In genomic region chr1:30472526-30472925, GRCh38 we compare ENCODE assay signal across 19 cellular contexts.
"Had no signal": no experiment of that assay in that cellular context is flagged by ENCODE, and none has a peak within 500 bp of the region (broad histone marks: within the 10 kb centered on the region; RNA-seq: fewer than 3 reads in every experiment).

No MANE protein-coding gene starts in this region.

- H3K27ac ChIP-seq: coronary artery, esophagus squamous epithelium, gastroesophageal sphincter, lower lobe of right lung, neutrophil, ovary, SK-N-MC, tibial nerve had no signal

- H3K9me3 ChIP-seq: esophagus squamous epithelium, gastroesophageal sphincter, lower lobe of right lung, neutrophil, ovary, tibial nerve had no signal

- H3K27me3 Mint-ChIP-seq: activated CD4-positive, alpha-beta memory T cell treated with anti-CD3 and anti-CD28 coated beads, Interleukin-2, amount 10 ng/mL, durations not matched to agents 7 days and 5 days; activated naive CD8-positive, alpha-beta T cell treated with anti-CD3 and anti-CD28 coated beads for 36 hours had no signal

- H3K4me1 Mint-ChIP-seq: activated CD4-positive, alpha-beta memory T cell treated with anti-CD3 and anti-CD28 coated beads, Interleukin-2, amount 10 ng/mL, durations not matched to agents 7 days and 5 days; activated naive CD8-positive, alpha-beta T cell treated with anti-CD3 and anti-CD28 coated beads for 36 hours; activated T-helper 17 cell treated with anti-CD3 and anti-CD28 coated beads, Interleukin-2, amount 50 U/mL, for 72 hours; naive thymus-derived CD8-positive, alpha-beta T cell had no signal

- H3K4me3 Mint-ChIP-seq: activated CD4-positive, alpha-beta memory T cell treated with anti-CD3 and anti-CD28 coated beads, Interleukin-2, amount 10 ng/mL, durations not matched to agents 7 days and 5 days; activated naive CD8-positive, alpha-beta T cell treated with anti-CD3 and anti-CD28 coated beads for 36 hours; activated T-helper 17 cell treated with anti-CD3 and anti-CD28 coated beads, Interleukin-2, amount 50 U/mL, for 72 hours; naive thymus-derived CD8-positive, alpha-beta T cell; stimulated activated naive CD8-positive, alpha-beta T cell treated with anti-CD3 and anti-CD28 coated beads, Interleukin-15, Interleukin-2, amounts not matched to agents 100 ng/mL and 50 ng/mL, for 24 hours had no signal

- H3K4me3 ChIP-seq: coronary artery, esophagus squamous epithelium, gastroesophageal sphincter, lower lobe of right lung, ovary, SK-N-MC, tibial nerve had no signal

- H3K36me3 Mint-ChIP-seq: activated naive CD8-positive, alpha-beta T cell treated with anti-CD3 and anti-CD28 coated beads for 36 hours; naive thymus-derived CD8-positive, alpha-beta T cell had no signal

- H3K27ac Mint-ChIP-seq: activated CD4-positive, alpha-beta memory T cell treated with anti-CD3 and anti-CD28 coated beads, Interleukin-2, amount 10 ng/mL, durations not matched to agents 7 days and 5 days; activated naive CD8-positive, alpha-beta T cell treated with anti-CD3 and anti-CD28 coated beads for 36 hours; activated T-helper 17 cell treated with anti-CD3 and anti-CD28 coated beads, Interleukin-2, amount 50 U/mL, for 72 hours; naive thymus-derived CD8-positive, alpha-beta T cell; stimulated activated naive CD8-positive, alpha-beta T cell treated with anti-CD3 and anti-CD28 coated beads, Interleukin-15, Interleukin-2, amounts not matched to agents 100 ng/mL and 50 ng/mL, for 24 hours had no signal

- H3K4me1 ChIP-seq: esophagus squamous epithelium, gastroesophageal sphincter, lower lobe of right lung, tibial nerve had no signal

- H3K9me3 Mint-ChIP-seq: activated CD4-positive, alpha-beta memory T cell treated with anti-CD3 and anti-CD28 coated beads, Interleukin-2, amount 10 ng/mL, durations not matched to agents 7 days and 5 days; activated naive CD8-positive, alpha-beta T cell treated with anti-CD3 and anti-CD28 coated beads for 36 hours; activated T-helper 17 cell treated with anti-CD3 and anti-CD28 coated beads, Interleukin-2, amount 50 U/mL, for 72 hours; stimulated activated naive CD8-positive, alpha-beta T cell treated with anti-CD3 and anti-CD28 coated beads, Interleukin-15, Interleukin-2, amounts not matched to agents 100 ng/mL and 50 ng/mL, for 24 hours had no signal

- ATAC-seq: activated T-helper 17 cell treated with anti-CD3 and anti-CD28 coated beads, Interleukin-2, amount 50 U/mL, for 72 hours; gastroesophageal sphincter; lower lobe of right lung; naive thymus-derived CD8-positive, alpha-beta T cell had no signal

- DNase-seq: activated CD4-positive, alpha-beta memory T cell treated with anti-CD3 and anti-CD28 coated beads, Interleukin-2, amount 10 ng/mL, durations not matched to agents 7 days and 5 days; activated CD4-positive, alpha-beta T cell treated with anti-CD3 and anti-CD28 coated beads for 48 hours; activated naive CD4-positive, alpha-beta T cell treated with Interleukin-2 at 50 U/mL for 16 hours; activated naive CD8-positive, alpha-beta T cell treated with anti-CD3 and anti-CD28 coated beads for 36 hours; cerebellar nuclear complex; esophagus squamous epithelium; lower lobe of right lung; mesendoderm; stimulated activated CD4-positive, alpha-beta T cell treated with anti-CD3 and anti-CD28 coated beads, Interleukin-12 subunit alpha, Interleukin-12 subunit beta, amount 100 ng/mL, for 4 hours; stimulated activated CD4-positive, alpha-beta T cell treated with anti-CD3 and anti-CD28 coated beads, Interleukin-4, amount 100 ng/mL, for 4 hours had no signal

- H3K27me3 ChIP-seq: esophagus squamous epithelium, neutrophil, ovary, tibial nerve had no signal

- H3K36me3 ChIP-seq: esophagus squamous epithelium, gastroesophageal sphincter, lower lobe of right lung, neutrophil, ovary, tibial nerve had no signal
